ENCODE assay signal across 16 cellular contexts in genomic region chr2:173459363-173459762, GRCh38.
"Had no signal": no experiment of that assay in that cellular context is flagged by ENCODE, and none has a peak within 500 bp of the region (broad histone marks: within the 10 kb centered on the region; RNA-seq: fewer than 3 reads in every experiment).

No MANE protein-coding gene starts in this region.

- ATAC-seq: activated T-cell treated with anti-CD3 and anti-CD28 coated beads, Interleukin-2, amount 50 U/mL, for 72 hours; lower lobe of right lung; natural killer cell had no signal

- H3K4me1 ChIP-seq: ascending aorta, testis had no signal

- H3K9me3 ChIP-seq: ascending aorta, lower lobe of right lung, testis had no signal

- H3K9me3 Mint-ChIP-seq: activated CD4-positive, alpha-beta memory T cell treated with anti-CD3 and anti-CD28 coated beads, Interleukin-2, amount 10 ng/mL, durations not matched to agents 7 days and 5 days; activated naive CD8-positive, alpha-beta T cell treated with anti-CD3 and anti-CD28 coated beads, Interleukin-2, amount 10 ng/mL, durations not matched to agents 7 days and 5 days; activated T-cell treated with anti-CD3 and anti-CD28 coated beads, Interleukin-2, amount 50 U/mL, for 72 hours; natural killer cell; stimulated activated naive CD8-positive, alpha-beta T cell treated with anti-CD3 and anti-CD28 coated beads, Interleukin-15, Interleukin-2, amounts not matched to agents 100 ng/mL and 50 ng/mL, for 24 hours had no signal

- H3K4me3 Mint-ChIP-seq: activated CD4-positive, alpha-beta memory T cell treated with anti-CD3 and anti-CD28 coated beads, Interleukin-2, amount 10 ng/mL, durations not matched to agents 7 days and 5 days; activated naive CD8-positive, alpha-beta T cell treated with anti-CD3 and anti-CD28 coated beads, Interleukin-2, amount 10 ng/mL, durations not matched to agents 7 days and 5 days; activated T-cell treated with anti-CD3 and anti-CD28 coated beads, Interleukin-2, amount 50 U/mL, for 72 hours; natural killer cell; stimulated activated naive CD8-positive, alpha-beta T cell treated with anti-CD3 and anti-CD28 coated beads, Interleukin-15, Interleukin-2, amounts not matched to agents 100 ng/mL and 50 ng/mL, for 24 hours had no signal

- H3K27ac Mint-ChIP-seq: activated CD4-positive, alpha-beta memory T cell treated with anti-CD3 and anti-CD28 coated beads, Interleukin-2, amount 10 ng/mL, durations not matched to agents 7 days and 5 days; activated naive CD8-positive, alpha-beta T cell treated with anti-CD3 and anti-CD28 coated beads, Interleukin-2, amount 10 ng/mL, durations not matched to agents 7 days and 5 days; activated T-cell treated with anti-CD3 and anti-CD28 coated beads, Interleukin-2, amount 50 U/mL, for 72 hours; natural killer cell; stimulated activated naive CD8-positive, alpha-beta T cell treated with anti-CD3 and anti-CD28 coated beads, Interleukin-15, Interleukin-2, amounts not matched to agents 100 ng/mL and 50 ng/mL, for 24 hours had no signal

- H3K4me3 ChIP-seq: ascending aorta, coronary artery, hepatocyte, lower lobe of right lung, testis had no signal

- H3K36me3 Mint-ChIP-seq: activated naive CD8-positive, alpha-beta T cell treated with anti-CD3 and anti-CD28 coated beads, Interleukin-2, amount 10 ng/mL, durations not matched to agents 7 days and 5 days; natural killer cell had no signal

- H3K27ac ChIP-seq: ascending aorta, coronary artery, epithelial cell of prostate, hepatocyte, lower lobe of right lung, testis, VCaP had no signal

- H3K4me1 Mint-ChIP-seq: activated CD4-positive, alpha-beta memory T cell treated with anti-CD3 and anti-CD28 coated beads, Interleukin-2, amount 10 ng/mL, durations not matched to agents 7 days and 5 days; activated naive CD8-positive, alpha-beta T cell treated with anti-CD3 and anti-CD28 coated beads, Interleukin-2, amount 10 ng/mL, durations not matched to agents 7 days and 5 days had no signal

- H2AFZ ChIP-seq: hepatocyte had no signal

- H3K27me3 ChIP-seq: ascending aorta, hepatocyte, testis had no signal

- H3K79me2 ChIP-seq: hepatocyte had no signal

- H3K4me2 ChIP-seq: hepatocyte had no signal

- H3K36me3 ChIP-seq: ascending aorta, lower lobe of right lung had no signal

- DNase-seq: activated CD4-positive, alpha-beta memory T cell treated with anti-CD3 and anti-CD28 coated beads, Interleukin-2, amount 10 ng/mL, durations not matched to agents 7 days and 5 days; activated naive CD8-positive, alpha-beta T cell treated with anti-CD3 and anti-CD28 coated beads, Interleukin-2, amount 10 ng/mL, durations not matched to agents 7 days and 5 days; activated T-cell treated with anti-CD3 and anti-CD28 coated beads, Interleukin-2, amount 50 U/mL, for 72 hours; effector CD4-positive, alpha-beta T cell; kidney glomerular epithelial cell; lower lobe of right lung; natural killer cell; stimulated activated CD4-positive, alpha-beta T cell treated with anti-CD3 and anti-CD28 coated beads, Interleukin-15, amount 100 ng/mL, for 24 hours; stimulated activated CD4-positive, alpha-beta T cell treated with anti-CD3 and anti-CD28 coated beads, Interleukin-4, amount 100 ng/mL, for 24 hours; testis had no signal
